1 cellular context compared by ENCODE assay signal in genomic region chr14:81517798-81518398, GRCh38.
TF ChIP-seq lines count a peak whose summit lies in the region.

No MANE protein-coding gene starts in this region.

TF ChIP-seq in GM23338, 12 proteins besides CTCF, POLR2A, EP300 and RAD21 (continued from another document):
- no peak for TF ChIP-seq ZNF462 (CRISPR knock-in tag; IDR thresholded peaks at IDR 0.05)
